Comparison of ENCODE assay signal across 17 cellular contexts in genomic region chr13:112916296-112916695, GRCh38. TPM values are rescaled to one million over a fixed set of nuclear protein-coding genes. Genes with fewer than 3 reads are reported as not detected.
DNase-seq lines count a peak whose midpoint lies in the region; ATAC-seq and TF ChIP-seq lines count a peak whose summit lies in the region.
"Had no signal": no experiment of that assay in that cellular context is flagged by ENCODE, and none has a peak within 500 bp of the region (broad histone marks: within the 10 kb centered on the region; RNA-seq: fewer than 3 reads in every experiment).

No MANE protein-coding gene starts in this region.

- no peaks in the 10 kb centered on the region for H3K36me3 ChIP-seq in trophoblast cell (ENCODE audit: control insufficient read depth in 1 of 2, insufficient read depth in 2 of 2, low read length in 2 of 2)
- no peaks in the 10 kb centered on the region for H3K36me3 ChIP-seq in vagina
- H3K36me3 ChIP-seq: HAP-1 had no signal

- H3K14ac ChIP-seq in trophoblast cell (ENCODE audit: low read length), result no peak overlapping the region

- H3K9ac ChIP-seq in trophoblast cell (ENCODE audit: low read length), result no peak overlapping the region
- H3K9ac ChIP-seq: GM23248 had no signal

- ATAC-seq in right cardiac atrium, result peak; percentile 14 to 27
- no peak for ATAC-seq in left cardiac atrium
- peak; percentile 73 for ATAC-seq in foreskin keratinocyte
- no peak for ATAC-seq in activated CD8-positive, alpha-beta memory T cell treated with anti-CD3 and anti-CD28 coated beads, Interleukin-2, amount 10 ng/mL, durations not matched to agents 7 days and 5 days
- no peak for ATAC-seq in HG02588 (IDR thresholded peaks at IDR 0.05; ENCODE audit: unreplicated experiment)
- ATAC-seq: A549 had no signal

- WGBS in right cardiac atrium, result 96% methylated on average over 14 of the region's 14 CpGs
- WGBS in trophoblast cell (ENCODE audit: extremely low coverage, insufficient coverage, insufficient read length), result no CpG with 5 or more reads among the region's 14 CpGs

- no peaks in the 10 kb centered on the region for H3K9me3 Mint-ChIP-seq in activated CD8-positive, alpha-beta memory T cell treated with anti-CD3 and anti-CD28 coated beads, Interleukin-2, amount 10 ng/mL, durations not matched to agents 7 days and 5 days (ENCODE audit: low read depth)
- H3K9me3 Mint-ChIP-seq: CD4-positive, alpha-beta T cell had no signal

- H2AK5ac ChIP-seq in trophoblast cell (ENCODE audit: low read length), result no peak overlapping the region

- no peaks in the 10 kb centered on the region for H3K36me3 Mint-ChIP-seq in activated CD8-positive, alpha-beta memory T cell treated with anti-CD3 and anti-CD28 coated beads, Interleukin-2, amount 10 ng/mL, durations not matched to agents 7 days and 5 days

- H3K79me1 ChIP-seq in trophoblast cell (ENCODE audit: low read length), result no peaks in the 10 kb centered on the region

- H4K12ac ChIP-seq in trophoblast cell (ENCODE audit: low read depth, low read length), result no peak overlapping the region

- H3K4me2 ChIP-seq in trophoblast cell (ENCODE audit: low read length), result no peak overlapping the region
- H3K4me2 ChIP-seq: A549 had no signal

- H3K4me1 Mint-ChIP-seq in activated CD8-positive, alpha-beta memory T cell treated with anti-CD3 and anti-CD28 coated beads, Interleukin-2, amount 10 ng/mL, durations not matched to agents 7 days and 5 days, result no peaks in the 10 kb centered on the region

- H2BK12ac ChIP-seq in trophoblast cell (ENCODE audit: low read length), result no peak overlapping the region

- no peak overlapping the region for H3K23ac ChIP-seq in trophoblast cell (ENCODE audit: low read length)

- TF ChIP-seq POLR2A in vagina (IDR thresholded peaks at IDR 0.05), result no peak

- H4K91ac ChIP-seq in trophoblast cell (ENCODE audit: low read depth, low read length), result no peak overlapping the region

- H3K27ac Mint-ChIP-seq in activated CD8-positive, alpha-beta memory T cell treated with anti-CD3 and anti-CD28 coated beads, Interleukin-2, amount 10 ng/mL, durations not matched to agents 7 days and 5 days, result no peak overlapping the region
- H3K27ac Mint-ChIP-seq: CD4-positive, alpha-beta T cell had no signal

- no peak overlapping the region for H3K18ac ChIP-seq in trophoblast cell (ENCODE audit: low read length)

- H3K9me3 ChIP-seq in right cardiac atrium (ENCODE audit: control insufficient read depth, low read length) (no peaks in the 10 kb centered on the region), trophoblast cell (ENCODE audit: insufficient read depth, low read depth, low read length) (no peaks in the 10 kb centered on the region), vagina (no peaks in the 10 kb centered on the region)
- H3K9me3 ChIP-seq: A549, Caco-2, HAP-1 had no signal

- no peak overlapping the region for H3K4me3 Mint-ChIP-seq in activated CD8-positive, alpha-beta memory T cell treated with anti-CD3 and anti-CD28 coated beads, Interleukin-2, amount 10 ng/mL, durations not matched to agents 7 days and 5 days
- H3K4me3 Mint-ChIP-seq: CD4-positive, alpha-beta T cell had no signal

- no peaks in the 10 kb centered on the region for H3K27me3 ChIP-seq in right cardiac atrium (ENCODE audit: control insufficient read depth, insufficient read depth)
- peaks cover 18% of the 10 kb centered on the region for H3K27me3 ChIP-seq in foreskin keratinocyte
- H3K27me3 ChIP-seq in trophoblast cell (ENCODE audit: insufficient read depth, low read length), result no peaks in the 10 kb centered on the region
- H3K27me3 ChIP-seq in vagina, result no peaks in the 10 kb centered on the region

- DNase-seq in right cardiac atrium (no peak), left cardiac atrium (no peak), foreskin keratinocyte (peak in 1 of 2 donors; percentile 48), trophoblast cell (peak; percentile 23 to 25), vagina (ENCODE audit: extremely low spot score in 2 of 2) (no peak)
- no peak for DNase-seq in activated CD8-positive, alpha-beta memory T cell treated with anti-CD3 and anti-CD28 coated beads, Interleukin-2, amount 10 ng/mL, durations not matched to agents 7 days and 5 days
- no peak for DNase-seq in stimulated activated CD8-positive, alpha-beta memory T cell treated with anti-CD3 and anti-CD28 coated beads, Interleukin-4, amount 100 ng/mL, for 48 hours
- DNase-seq: AML-193; Caco-2; CD4-positive, alpha-beta T cell; GM23248 had no signal

- no peak overlapping the region for H4K8ac ChIP-seq in trophoblast cell (ENCODE audit: low read depth, low read length)

- no peaks in the 10 kb centered on the region for H3K27me3 Mint-ChIP-seq in activated CD8-positive, alpha-beta memory T cell treated with anti-CD3 and anti-CD28 coated beads, Interleukin-2, amount 10 ng/mL, durations not matched to agents 7 days and 5 days

- H2BK120ac ChIP-seq in trophoblast cell (ENCODE audit: insufficient read depth, low read length, poor library complexity), result no peak overlapping the region

- H3K79me2 ChIP-seq in trophoblast cell (ENCODE audit: control insufficient read depth, insufficient read depth, low read length, poor library complexity), result no peaks in the 10 kb centered on the region

- no peak overlapping the region for H2AFZ ChIP-seq in trophoblast cell (ENCODE audit: insufficient read depth, low read length, poor library complexity)
- H2AFZ ChIP-seq: GM23248 had no signal

- H3K4ac ChIP-seq in trophoblast cell (ENCODE audit: low read depth, low read length), result no peak overlapping the region

- H2BK5ac ChIP-seq in trophoblast cell (ENCODE audit: low read depth, low read length, poor library complexity), result no peak overlapping the region

- CTCF ChIA-PET in activated CD8-positive, alpha-beta memory T cell treated with anti-CD3 and anti-CD28 coated beads, Interleukin-2, amount 10 ng/mL, durations not matched to agents 7 days and 5 days (lab: Charles Lee), result no interaction called here

- intact Hi-C loops in right cardiac atrium (cut with DNase I), result no loop called here
- intact Hi-C loops in left cardiac atrium (cut with DNase I), result no loop called here
- intact Hi-C loops in vagina (cut with DNase I), result no loop called here

- TF ChIP-seq CTCF in foreskin keratinocyte (conservative IDR thresholded peaks at IDR 0.05), result no peak
- no peak for TF ChIP-seq CTCF in vagina (IDR thresholded peaks at IDR 0.05)

- no peaks in the 10 kb centered on the region for H3K4me1 ChIP-seq in right cardiac atrium (ENCODE audit: control insufficient read depth, insufficient read depth, low read length)
- no peaks in the 10 kb centered on the region for H3K4me1 ChIP-seq in foreskin keratinocyte
- H3K4me1 ChIP-seq in trophoblast cell (ENCODE audit: control insufficient read depth in 1 of 2, insufficient read depth in 2 of 2, low read length in 2 of 2), result no peaks in the 10 kb centered on the region
- H3K4me1 ChIP-seq in vagina, result no peaks in the 10 kb centered on the region
- H3K4me1 ChIP-seq: A549, HAP-1 had no signal

- H3K4me3 ChIP-seq in right cardiac atrium (ENCODE audit: low read length) (no peak overlapping the region), trophoblast cell (ENCODE audit: low read depth, low read length) (no peak overlapping the region), vagina (no peak overlapping the region)
- H3K4me3 ChIP-seq: A549, GM23248, HAP-1 had no signal

- H3K27ac ChIP-seq in right cardiac atrium (ENCODE audit: low read length) (no peak overlapping the region), foreskin keratinocyte (no peak overlapping the region), trophoblast cell (ENCODE audit: low read depth, low read length) (no peak overlapping the region), vagina (no peak overlapping the region)
- H3K27ac ChIP-seq: 22Rv1, A549, C4-2B, GM23248, HL-60 had no signal

RNA-seq across cellular contexts. Expression of gene MCF2L, which starts 52.7 kb away (rescaled TPM):
- 10 to 100 TPM; 18.0 to 47.5 (median 27.4) TPM for total RNA-seq in right cardiac atrium
- polyA plus RNA-seq in right cardiac atrium, result 33.2 TPM
- total RNA-seq in left cardiac atrium, result 10 to 100 TPM; 39.1 to 41.6 TPM
- 0.07 TPM in 1 of 2 replicates, not detected in the other for total RNA-seq in foreskin keratinocyte
- 0.06 TPM in 1 of 2 replicates, not detected in the other for polyA plus RNA-seq in foreskin keratinocyte
- polyA plus RNA-seq in trophoblast cell (2013), result 0.68 and 0.77 TPM in 2 replicates
- 1 to 10 TPM; 1.6 to 2.8 TPM for total RNA-seq in activated CD8-positive, alpha-beta memory T cell treated with anti-CD3 and anti-CD28 coated beads, Interleukin-2, amount 10 ng/mL, durations not matched to agents 7 days and 5 days
- total RNA-seq in vagina, result 45.4 TPM
- total RNA-seq: GM23248 had no signal
- polyA plus RNA-seq: GM23248 had no signal

Comparison
In these comparisons a context has a peak if more than half of its experiments do, and no peak if none do; other contexts are left out.
1. ATAC-seq: peak in right cardiac atrium (2 of 2) and foreskin keratinocyte (single experiment); none in left cardiac atrium (0 of 2), activated CD8-positive, alpha-beta memory T cell treated with anti-CD3 and anti-CD28 coated beads, Interleukin-2, amount 10 ng/mL, durations not matched to agents 7 days and 5 days (single experiment) and HG02588 (single experiment).
2. DNase-seq: peak in trophoblast cell (2 of 2); none in right cardiac atrium (0 of 3), left cardiac atrium (single experiment), activated CD8-positive, alpha-beta memory T cell treated with anti-CD3 and anti-CD28 coated beads, Interleukin-2, amount 10 ng/mL, durations not matched to agents 7 days and 5 days (single experiment), vagina (0 of 2) and stimulated activated CD8-positive, alpha-beta memory T cell treated with anti-CD3 and anti-CD28 coated beads, Interleukin-4, amount 100 ng/mL, for 48 hours (single experiment).
3. RNA of gene MCF2L, which starts 52.7 kb away (total RNA-seq): 45.4 TPM in vagina (single experiment), 39.1 to 41.6 TPM in left cardiac atrium and 18.0 to 47.5 TPM in right cardiac atrium; 1.6 to 2.8 TPM in activated CD8-positive, alpha-beta memory T cell treated with anti-CD3 and anti-CD28 coated beads, Interleukin-2, amount 10 ng/mL, durations not matched to agents 7 days and 5 days and 0.07 TPM in foreskin keratinocyte; every median in the first group is over 4 times any median in the second.